In the genomic region with DNA sequence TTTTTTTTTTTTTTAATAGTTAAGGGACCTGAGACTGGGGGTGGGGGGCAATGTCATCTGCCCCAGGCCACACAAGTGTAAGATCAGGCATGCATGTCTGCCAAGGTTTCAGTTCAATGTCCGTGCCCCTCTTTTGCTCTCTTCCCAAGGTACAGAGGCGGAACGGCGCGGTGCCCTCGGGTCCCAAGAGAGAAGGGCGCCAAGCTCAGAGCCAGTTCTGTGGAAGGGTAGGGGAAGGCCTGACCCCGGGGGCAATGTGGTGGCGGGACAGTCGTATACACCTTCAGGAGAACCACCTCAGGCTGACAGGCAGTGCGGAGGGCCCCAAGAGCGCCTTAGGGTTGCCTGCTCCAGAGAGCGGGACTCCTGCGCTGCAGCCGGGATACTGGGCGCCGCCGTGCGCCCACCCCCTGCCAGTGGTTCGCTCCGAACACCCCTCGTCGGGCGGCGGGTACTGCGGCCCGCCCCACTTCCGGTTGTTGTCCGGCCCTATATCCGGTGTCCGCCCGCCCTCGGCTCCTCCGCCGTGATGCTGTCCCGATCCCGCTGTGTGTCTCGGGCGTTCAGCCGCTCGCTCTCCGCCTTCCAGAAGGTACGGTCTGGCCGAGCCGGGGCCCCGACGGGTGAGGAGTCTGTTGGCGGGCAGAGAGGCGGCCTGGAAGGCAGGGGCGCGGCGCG, we compare ENCODE assay signal across 1 cellular context.
A peak's percentile ranks its signal among the peaks of the same experiment; 100 is the strongest.
TF ChIP-seq lines count a peak whose summit lies in the region.

A gene (plus strand): TSS at position 492 of the 678 bp plus-strand sequence. CDS start 38 bp downstream, at position 530.

TF ChIP-seq in K562, 482 proteins besides CTCF, POLR2A, EP300 and RAD21 (continued from another document and continues in another):
- no peak for TF ChIP-seq WHSC1 (IDR thresholded peaks at IDR 0.05; ENCODE audit: low read length)
- TF ChIP-seq NEUROD1 (IDR thresholded peaks at IDR 0.05; ENCODE audit: borderline replicate concordance, low read depth, low read length, partially characterized antibody) = no peak
- peak; percentile 65 for TF ChIP-seq ZFX (CRISPR knock-in tag; IDR thresholded peaks at IDR 0.05)
- peak; percentile 64; the same call in 1 of the 2 replicates for TF ChIP-seq HNRNPL (IDR thresholded peaks at IDR 0.05; ENCODE audit: low read depth, low read length)
- TF ChIP-seq ZSCAN32 (CRISPR knock-in tag; IDR thresholded peaks at IDR 0.05) = no peak
- TF ChIP-seq NR2F6 (CRISPR knock-in tag; IDR thresholded peaks at IDR 0.05) = no peak
- TF ChIP-seq PCBP2 (IDR thresholded peaks at IDR 0.05; ENCODE audit: low read depth, low read length, poor library complexity, severe bottlenecking) = no peak
- TF ChIP-seq SIN3B (IDR thresholded peaks at IDR 0.05; ENCODE audit: low read depth) = peak; percentile 89
- no peak for TF ChIP-seq SREBF2 (CRISPR knock-in tag; IDR thresholded peaks at IDR 0.05)
- TF ChIP-seq HMG20A (CRISPR knock-in tag; conservative IDR thresholded peaks at IDR 0.05) = no peak
- no peak for TF ChIP-seq ILK (tag; IDR thresholded peaks at IDR 0.05; ENCODE audit: borderline replicate concordance, low read depth)
- no peak for TF ChIP-seq ZFPM2 (CRISPR knock-in tag; IDR thresholded peaks at IDR 0.05)
- no peak for TF ChIP-seq GATA2 (CRISPR knock-in tag; IDR thresholded peaks at IDR 0.05)
- TF ChIP-seq ZNF165 (CRISPR knock-in tag; IDR thresholded peaks at IDR 0.05; ENCODE audit: borderline replicate concordance) = no peak
- peak; percentile 74 for TF ChIP-seq ESRRA (IDR thresholded peaks at IDR 0.05; ENCODE audit: borderline replicate concordance, low read depth)
- TF ChIP-seq, protein P1, sequence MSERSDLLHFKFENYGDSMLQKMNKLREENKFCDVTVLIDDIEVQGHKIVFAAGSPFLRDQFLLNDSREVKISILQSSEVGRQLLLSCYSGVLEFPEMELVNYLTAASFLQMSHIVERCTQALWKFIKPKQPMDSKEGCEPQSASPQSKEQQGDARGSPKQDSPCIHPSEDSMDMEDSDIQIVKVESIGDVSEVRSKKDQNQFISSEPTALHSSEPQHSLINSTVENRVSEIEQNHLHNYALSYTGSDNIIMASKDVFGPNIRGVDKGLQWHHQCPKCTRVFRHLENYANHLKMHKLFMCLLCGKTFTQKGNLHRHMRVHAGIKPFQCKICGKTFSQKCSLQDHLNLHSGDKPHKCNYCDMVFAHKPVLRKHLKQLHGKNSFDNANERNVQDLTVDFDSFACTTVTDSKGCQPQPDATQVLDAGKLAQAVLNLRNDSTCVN (CRISPR knock-in tag; IDR thresholded peaks at IDR 0.05) = no peak
- TF ChIP-seq, protein P2, sequence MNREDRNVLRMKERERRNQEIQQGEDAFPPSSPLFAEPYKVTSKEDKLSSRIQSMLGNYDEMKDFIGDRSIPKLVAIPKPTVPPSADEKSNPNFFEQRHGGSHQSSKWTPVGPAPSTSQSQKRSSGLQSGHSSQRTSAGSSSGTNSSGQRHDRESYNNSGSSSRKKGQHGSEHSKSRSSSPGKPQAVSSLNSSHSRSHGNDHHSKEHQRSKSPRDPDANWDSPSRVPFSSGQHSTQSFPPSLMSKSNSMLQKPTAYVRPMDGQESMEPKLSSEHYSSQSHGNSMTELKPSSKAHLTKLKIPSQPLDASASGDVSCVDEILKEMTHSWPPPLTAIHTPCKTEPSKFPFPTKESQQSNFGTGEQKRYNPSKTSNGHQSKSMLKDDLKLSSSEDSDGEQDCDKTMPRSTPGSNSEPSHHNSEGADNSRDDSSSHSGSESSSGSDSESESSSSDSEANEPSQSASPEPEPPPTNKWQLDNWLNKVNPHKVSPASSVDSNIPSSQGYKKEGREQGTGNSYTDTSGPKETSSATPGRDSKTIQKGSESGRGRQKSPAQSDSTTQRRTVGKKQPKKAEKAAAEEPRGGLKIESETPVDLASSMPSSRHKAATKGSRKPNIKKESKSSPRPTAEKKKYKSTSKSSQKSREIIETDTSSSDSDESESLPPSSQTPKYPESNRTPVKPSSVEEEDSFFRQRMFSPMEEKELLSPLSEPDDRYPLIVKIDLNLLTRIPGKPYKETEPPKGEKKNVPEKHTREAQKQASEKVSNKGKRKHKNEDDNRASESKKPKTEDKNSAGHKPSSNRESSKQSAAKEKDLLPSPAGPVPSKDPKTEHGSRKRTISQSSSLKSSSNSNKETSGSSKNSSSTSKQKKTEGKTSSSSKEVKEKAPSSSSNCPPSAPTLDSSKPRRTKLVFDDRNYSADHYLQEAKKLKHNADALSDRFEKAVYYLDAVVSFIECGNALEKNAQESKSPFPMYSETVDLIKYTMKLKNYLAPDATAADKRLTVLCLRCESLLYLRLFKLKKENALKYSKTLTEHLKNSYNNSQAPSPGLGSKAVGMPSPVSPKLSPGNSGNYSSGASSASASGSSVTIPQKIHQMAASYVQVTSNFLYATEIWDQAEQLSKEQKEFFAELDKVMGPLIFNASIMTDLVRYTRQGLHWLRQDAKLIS (CRISPR knock-in tag; IDR thresholded peaks at IDR 0.05) = no peak
- TF ChIP-seq POLR2B (IDR thresholded peaks at IDR 0.05; ENCODE audit: low read depth, partially characterized antibody) = peak; percentile 52
- no peak for TF ChIP-seq ZNF561 (CRISPR knock-in tag; conservative IDR thresholded peaks at IDR 0.05)
- no peak for TF ChIP-seq ZNF507 (tag; conservative IDR thresholded peaks at IDR 0.05)
- 0 out of 2 replicates have a peak, but pooled peaks have one; percentile 53 for TF ChIP-seq MTA3 (IDR thresholded peaks at IDR 0.05; ENCODE audit: borderline replicate concordance)
- no peak for TF ChIP-seq TAL1 (IDR thresholded peaks at IDR 0.05)
- TF ChIP-seq DNMT1 (IDR thresholded peaks at IDR 0.05) = no peak
- no peak for TF ChIP-seq ZNF76 (CRISPR knock-in tag; IDR thresholded peaks at IDR 0.05; ENCODE audit: borderline replicate concordance)
- no peak for TF ChIP-seq ZNF695 (CRISPR knock-in tag; IDR thresholded peaks at IDR 0.05)
- no peak for TF ChIP-seq PPARD (CRISPR knock-in tag; IDR thresholded peaks at IDR 0.05)
- no peak for TF ChIP-seq CEBPG (CRISPR knock-in tag; IDR thresholded peaks at IDR 0.05)
- no peak for TF ChIP-seq CEBPG (tag; conservative IDR thresholded peaks at IDR 0.05 in 1 of 2, IDR thresholded peaks at IDR 0.05 in 1 of 2)
- TF ChIP-seq BRF1 (IDR thresholded peaks at IDR 0.05; ENCODE audit: borderline replicate concordance, extremely low read depth, insufficient read length) = no peak
- TF ChIP-seq POU5F1 (IDR thresholded peaks at IDR 0.05; ENCODE audit: borderline replicate concordance, low read depth, low read length, partially characterized antibody) = no peak
- no peak for TF ChIP-seq DDX20 (tag; IDR thresholded peaks at IDR 0.05; ENCODE audit: low read depth)
- TF ChIP-seq, protein P3, sequence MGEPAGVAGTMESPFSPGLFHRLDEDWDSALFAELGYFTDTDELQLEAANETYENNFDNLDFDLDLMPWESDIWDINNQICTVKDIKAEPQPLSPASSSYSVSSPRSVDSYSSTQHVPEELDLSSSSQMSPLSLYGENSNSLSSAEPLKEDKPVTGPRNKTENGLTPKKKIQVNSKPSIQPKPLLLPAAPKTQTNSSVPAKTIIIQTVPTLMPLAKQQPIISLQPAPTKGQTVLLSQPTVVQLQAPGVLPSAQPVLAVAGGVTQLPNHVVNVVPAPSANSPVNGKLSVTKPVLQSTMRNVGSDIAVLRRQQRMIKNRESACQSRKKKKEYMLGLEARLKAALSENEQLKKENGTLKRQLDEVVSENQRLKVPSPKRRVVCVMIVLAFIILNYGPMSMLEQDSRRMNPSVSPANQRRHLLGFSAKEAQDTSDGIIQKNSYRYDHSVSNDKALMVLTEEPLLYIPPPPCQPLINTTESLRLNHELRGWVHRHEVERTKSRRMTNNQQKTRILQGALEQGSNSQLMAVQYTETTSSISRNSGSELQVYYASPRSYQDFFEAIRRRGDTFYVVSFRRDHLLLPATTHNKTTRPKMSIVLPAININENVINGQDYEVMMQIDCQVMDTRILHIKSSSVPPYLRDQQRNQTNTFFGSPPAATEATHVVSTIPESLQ (CRISPR knock-in tag; IDR thresholded peaks at IDR 0.05) = no peak
- no peak for TF ChIP-seq ZNF197 (CRISPR knock-in tag; IDR thresholded peaks at IDR 0.05; ENCODE audit: low read depth)
- TF ChIP-seq ELF2 (CRISPR knock-in tag; IDR thresholded peaks at IDR 0.05) = 0 out of 2 replicates have a peak, but pooled peaks have one; percentile 15
- no peak for TF ChIP-seq MEF2D (tag; conservative IDR thresholded peaks at IDR 0.05; ENCODE audit: low read depth)
- TF ChIP-seq, protein P4, sequence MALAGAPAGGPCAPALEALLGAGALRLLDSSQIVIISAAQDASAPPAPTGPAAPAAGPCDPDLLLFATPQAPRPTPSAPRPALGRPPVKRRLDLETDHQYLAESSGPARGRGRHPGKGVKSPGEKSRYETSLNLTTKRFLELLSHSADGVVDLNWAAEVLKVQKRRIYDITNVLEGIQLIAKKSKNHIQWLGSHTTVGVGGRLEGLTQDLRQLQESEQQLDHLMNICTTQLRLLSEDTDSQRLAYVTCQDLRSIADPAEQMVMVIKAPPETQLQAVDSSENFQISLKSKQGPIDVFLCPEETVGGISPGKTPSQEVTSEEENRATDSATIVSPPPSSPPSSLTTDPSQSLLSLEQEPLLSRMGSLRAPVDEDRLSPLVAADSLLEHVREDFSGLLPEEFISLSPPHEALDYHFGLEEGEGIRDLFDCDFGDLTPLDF (CRISPR knock-in tag; IDR thresholded peaks at IDR 0.05) = no peak
- TF ChIP-seq TARDBP (IDR thresholded peaks at IDR 0.05) = no peak
- TF ChIP-seq, protein P5, sequence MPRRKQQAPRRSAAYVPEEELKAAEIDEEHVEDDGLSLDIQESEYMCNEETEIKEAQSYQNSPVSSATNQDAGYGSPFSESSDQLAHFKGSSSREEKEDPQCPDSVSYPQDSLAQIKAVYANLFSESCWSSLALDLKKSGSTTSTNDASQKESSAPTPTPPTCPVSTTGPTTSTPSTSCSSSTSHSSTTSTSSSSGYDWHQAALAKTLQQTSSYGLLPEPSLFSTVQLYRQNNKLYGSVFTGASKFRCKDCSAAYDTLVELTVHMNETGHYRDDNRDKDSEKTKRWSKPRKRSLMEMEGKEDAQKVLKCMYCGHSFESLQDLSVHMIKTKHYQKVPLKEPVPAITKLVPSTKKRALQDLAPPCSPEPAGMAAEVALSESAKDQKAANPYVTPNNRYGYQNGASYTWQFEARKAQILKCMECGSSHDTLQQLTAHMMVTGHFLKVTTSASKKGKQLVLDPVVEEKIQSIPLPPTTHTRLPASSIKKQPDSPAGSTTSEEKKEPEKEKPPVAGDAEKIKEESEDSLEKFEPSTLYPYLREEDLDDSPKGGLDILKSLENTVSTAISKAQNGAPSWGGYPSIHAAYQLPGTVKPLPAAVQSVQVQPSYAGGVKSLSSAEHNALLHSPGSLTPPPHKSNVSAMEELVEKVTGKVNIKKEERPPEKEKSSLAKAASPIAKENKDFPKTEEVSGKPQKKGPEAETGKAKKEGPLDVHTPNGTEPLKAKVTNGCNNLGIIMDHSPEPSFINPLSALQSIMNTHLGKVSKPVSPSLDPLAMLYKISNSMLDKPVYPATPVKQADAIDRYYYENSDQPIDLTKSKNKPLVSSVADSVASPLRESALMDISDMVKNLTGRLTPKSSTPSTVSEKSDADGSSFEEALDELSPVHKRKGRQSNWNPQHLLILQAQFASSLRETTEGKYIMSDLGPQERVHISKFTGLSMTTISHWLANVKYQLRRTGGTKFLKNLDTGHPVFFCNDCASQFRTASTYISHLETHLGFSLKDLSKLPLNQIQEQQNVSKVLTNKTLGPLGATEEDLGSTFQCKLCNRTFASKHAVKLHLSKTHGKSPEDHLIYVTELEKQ (CRISPR knock-in tag; IDR thresholded peaks at IDR 0.05) = no peak
- peak; percentile 97 for TF ChIP-seq GABPA (tag; conservative IDR thresholded peaks at IDR 0.05; ENCODE audit: low read depth)
- TF ChIP-seq CTBP1 (IDR thresholded peaks at IDR 0.05; ENCODE audit: borderline replicate concordance) = 0 out of 2 replicates have a peak, but pooled peaks have one; percentile 44
- no peak for TF ChIP-seq EZH2 (IDR thresholded peaks at IDR 0.05; ENCODE audit: borderline replicate concordance, low read depth, low read length)
- TF ChIP-seq, protein P6, sequence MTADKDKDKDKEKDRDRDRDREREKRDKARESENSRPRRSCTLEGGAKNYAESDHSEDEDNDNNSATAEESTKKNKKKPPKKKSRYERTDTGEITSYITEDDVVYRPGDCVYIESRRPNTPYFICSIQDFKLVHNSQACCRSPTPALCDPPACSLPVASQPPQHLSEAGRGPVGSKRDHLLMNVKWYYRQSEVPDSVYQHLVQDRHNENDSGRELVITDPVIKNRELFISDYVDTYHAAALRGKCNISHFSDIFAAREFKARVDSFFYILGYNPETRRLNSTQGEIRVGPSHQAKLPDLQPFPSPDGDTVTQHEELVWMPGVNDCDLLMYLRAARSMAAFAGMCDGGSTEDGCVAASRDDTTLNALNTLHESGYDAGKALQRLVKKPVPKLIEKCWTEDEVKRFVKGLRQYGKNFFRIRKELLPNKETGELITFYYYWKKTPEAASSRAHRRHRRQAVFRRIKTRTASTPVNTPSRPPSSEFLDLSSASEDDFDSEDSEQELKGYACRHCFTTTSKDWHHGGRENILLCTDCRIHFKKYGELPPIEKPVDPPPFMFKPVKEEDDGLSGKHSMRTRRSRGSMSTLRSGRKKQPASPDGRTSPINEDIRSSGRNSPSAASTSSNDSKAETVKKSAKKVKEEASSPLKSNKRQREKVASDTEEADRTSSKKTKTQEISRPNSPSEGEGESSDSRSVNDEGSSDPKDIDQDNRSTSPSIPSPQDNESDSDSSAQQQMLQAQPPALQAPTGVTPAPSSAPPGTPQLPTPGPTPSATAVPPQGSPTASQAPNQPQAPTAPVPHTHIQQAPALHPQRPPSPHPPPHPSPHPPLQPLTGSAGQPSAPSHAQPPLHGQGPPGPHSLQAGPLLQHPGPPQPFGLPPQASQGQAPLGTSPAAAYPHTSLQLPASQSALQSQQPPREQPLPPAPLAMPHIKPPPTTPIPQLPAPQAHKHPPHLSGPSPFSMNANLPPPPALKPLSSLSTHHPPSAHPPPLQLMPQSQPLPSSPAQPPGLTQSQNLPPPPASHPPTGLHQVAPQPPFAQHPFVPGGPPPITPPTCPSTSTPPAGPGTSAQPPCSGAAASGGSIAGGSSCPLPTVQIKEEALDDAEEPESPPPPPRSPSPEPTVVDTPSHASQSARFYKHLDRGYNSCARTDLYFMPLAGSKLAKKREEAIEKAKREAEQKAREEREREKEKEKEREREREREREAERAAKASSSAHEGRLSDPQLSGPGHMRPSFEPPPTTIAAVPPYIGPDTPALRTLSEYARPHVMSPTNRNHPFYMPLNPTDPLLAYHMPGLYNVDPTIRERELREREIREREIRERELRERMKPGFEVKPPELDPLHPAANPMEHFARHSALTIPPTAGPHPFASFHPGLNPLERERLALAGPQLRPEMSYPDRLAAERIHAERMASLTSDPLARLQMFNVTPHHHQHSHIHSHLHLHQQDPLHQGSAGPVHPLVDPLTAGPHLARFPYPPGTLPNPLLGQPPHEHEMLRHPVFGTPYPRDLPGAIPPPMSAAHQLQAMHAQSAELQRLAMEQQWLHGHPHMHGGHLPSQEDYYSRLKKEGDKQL (CRISPR knock-in tag; IDR thresholded peaks at IDR 0.05; ENCODE audit: borderline replicate concordance) = no peak
- no peak for TF ChIP-seq FOXJ2 (tag; IDR thresholded peaks at IDR 0.05)
- no peak for TF ChIP-seq DPF2 (IDR thresholded peaks at IDR 0.05)
